In genomic region chr7:22385326-22385725, GRCh38 we compare ENCODE assay signal across 16 cellular contexts.
"Had no signal": no experiment of that assay in that cellular context is flagged by ENCODE, and none has a peak within 500 bp of the region (broad histone marks: within the 10 kb centered on the region; RNA-seq: fewer than 3 reads in every experiment).

No MANE protein-coding gene starts in this region.

- H3K4me1 ChIP-seq: lower lobe of right lung, thyroid gland had no signal

- ATAC-seq: activated CD8-positive, alpha-beta memory T cell treated with anti-CD3 and anti-CD28 coated beads, Interleukin-2, amount 10 ng/mL, durations not matched to agents 7 days and 5 days; left colon; lower lobe of right lung; stimulated activated memory B cell treated with anti-CD40 and anti-IgM and Interleukin-4, amounts not matched to agents 10 μg/mL and 1 μg/mL and 100 μg/mL, for 72 hours had no signal

- H3K4me3 ChIP-seq: lower lobe of right lung, thyroid gland had no signal

- H3K27me3 ChIP-seq: thyroid gland had no signal

- H3K36me3 ChIP-seq: lower lobe of right lung, thyroid gland had no signal

- H3K9me3 ChIP-seq: lower lobe of right lung, thyroid gland had no signal

- FAIRE-seq: astrocyte, bronchial epithelial cell, frontal cortex had no signal

- H3K27ac ChIP-seq: lower lobe of right lung, thyroid gland had no signal

- DNase-seq: activated CD4-positive, alpha-beta T cell treated with anti-CD3 and anti-CD28 coated beads, Interleukin-2, amount 50 U/mL, for 48 hours; activated CD4-positive, CD25-positive, alpha-beta regulatory T cell treated with anti-CD3 and anti-CD28 coated beads, Interleukin-2, amount 50 U/mL, for 72 hours; activated CD8-positive, alpha-beta memory T cell treated with anti-CD3 and anti-CD28 coated beads, Interleukin-2, amount 10 ng/mL, durations not matched to agents 7 days and 5 days; activated naive CD4-positive, alpha-beta T cell treated with anti-CD3 and anti-CD28 coated beads, Interleukin-2, amount 10 ng/mL, durations not matched to agents 7 days and 5 days; activated T-cell treated with anti-CD3 and anti-CD28 coated beads, Interleukin-2, amount 50 U/mL, for 24 hours; head of caudate nucleus; left colon; lower lobe of right lung; nucleus accumbens; posterior cingulate gyrus; retina; thyroid gland had no signal
